In the genomic region with DNA sequence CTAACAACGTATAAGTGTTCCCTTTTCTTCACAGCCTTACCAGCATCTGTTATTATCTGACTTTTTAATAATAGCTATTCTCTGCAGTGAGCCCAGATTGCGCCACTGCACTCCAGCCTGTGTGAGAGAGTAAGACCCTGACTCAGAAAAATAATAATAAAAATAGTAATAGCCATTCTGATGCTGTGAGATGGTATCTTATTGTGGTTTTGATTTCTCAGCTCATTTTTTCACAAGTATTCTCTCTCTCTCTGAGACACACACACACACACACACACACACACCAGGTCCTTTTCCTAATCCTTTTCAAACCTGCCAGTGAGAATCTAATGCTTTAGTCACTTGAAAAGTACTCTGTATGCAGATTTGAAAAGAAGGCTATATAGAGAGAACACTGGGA, we compare ENCODE assay signal across 12 cellular contexts.
DNase-seq lines count a peak whose midpoint lies in the region; TF ChIP-seq lines count a peak whose summit lies in the region.
"Had no signal": no experiment of that assay in that cellular context is flagged by ENCODE, and none has a peak within 500 bp of the region (broad histone marks: within the 10 kb centered on the region; RNA-seq: fewer than 3 reads in every experiment).

No MANE protein-coding gene starts in this region.

- intact Hi-C loops in transverse colon (cut with DNase I; ENCODE audit: low total_unique reads): no loop called here
- intact Hi-C loops in posterior vena cava (cut with DNase I): no loop called here

- WGBS in transverse colon (ENCODE audit: low coverage in 1 of 2), 2 donors: 89% methylated on average over 2 of the region's 2 CpGs

- peak; percentile 58 for DNase-seq in EH (ENCODE audit: low read depth)
- peak; percentile 32 for DNase-seq in LHCN-M2 (ENCODE audit: low read depth)
- DNase-seq in fibroblast of mammary gland (ENCODE audit: low read depth): peak; percentile 18
- DNase-seq in transverse colon: no peak
- DNase-seq in NCI-H226: no peak
- DNase-seq in posterior vena cava (ENCODE audit: low spot score): no peak
- DNase-seq: CD4-positive, CD25-positive, alpha-beta regulatory T cell; DMS53; H9 had no signal

- no peaks in the 10 kb centered on the region for H3K27me3 ChIP-seq in transverse colon
- H3K27me3 ChIP-seq: BLaER1 treated with 17β-estradiol and CSF1 and Interleukin-3, amounts not matched to agents 10 nM and 100 nM had no signal

- TF ChIP-seq CTCF in fibroblast of mammary gland (conservative IDR thresholded peaks at IDR 0.05; ENCODE audit: control insufficient read depth, insufficient read depth, low read depth, low read length) (no peak), transverse colon (IDR thresholded peaks at IDR 0.05) (no peak)

- in situ Hi-C loops in transverse colon (cut with MboI; ENCODE audit: low pct_ligation_motif_present in 1 of 4, low pct_unique_long_range_greater_than_20kb in 1 of 4, low sequenced_read_pairs in 3 of 4): no loop called here

- TF ChIP-seq EP300 in transverse colon (IDR thresholded peaks at IDR 0.05; ENCODE audit: low read depth): no peak

- no peaks in the 10 kb centered on the region for H3K36me3 ChIP-seq in transverse colon
- H3K36me3 ChIP-seq: BLaER1 treated with 17β-estradiol and CSF1 and Interleukin-3, amounts not matched to agents 10 nM and 100 nM had no signal

- H3K9me3 ChIP-seq in transverse colon: no peaks in the 10 kb centered on the region
- H3K9me3 ChIP-seq: A549 had no signal

- no peaks in the 10 kb centered on the region for H3K4me1 ChIP-seq in transverse colon
- H3K4me1 ChIP-seq: A549; BLaER1 treated with 17β-estradiol and CSF1 and Interleukin-3, amounts not matched to agents 10 nM and 100 nM had no signal

- no peak for TF ChIP-seq POLR2A in transverse colon (IDR thresholded peaks at IDR 0.05)

- no peak overlapping the region for H3K27ac ChIP-seq in transverse colon
- H3K27ac ChIP-seq: A549; BLaER1 treated with 17β-estradiol and CSF1 and Interleukin-3, amounts not matched to agents 10 nM and 100 nM had no signal

- no peak overlapping the region for H3K4me3 ChIP-seq in fibroblast of mammary gland (ENCODE audit: control insufficient read depth, low read depth, low read length)
- no peak overlapping the region for H3K4me3 ChIP-seq in transverse colon
- H3K4me3 ChIP-seq: A549; BLaER1 treated with 17β-estradiol and CSF1 and Interleukin-3, amounts not matched to agents 10 nM and 100 nM; GM23338 had no signal

Comparison
In these comparisons a context has a peak if more than half of its experiments do, and no peak if none do; other contexts are left out.
1. DNase-seq: peak in EH (single experiment), LHCN-M2 (single experiment) and fibroblast of mammary gland (single experiment); none in transverse colon (single experiment), NCI-H226 (single experiment) and posterior vena cava (single experiment).